ENCODE assay signal across 12 cellular contexts in the genomic region with DNA sequence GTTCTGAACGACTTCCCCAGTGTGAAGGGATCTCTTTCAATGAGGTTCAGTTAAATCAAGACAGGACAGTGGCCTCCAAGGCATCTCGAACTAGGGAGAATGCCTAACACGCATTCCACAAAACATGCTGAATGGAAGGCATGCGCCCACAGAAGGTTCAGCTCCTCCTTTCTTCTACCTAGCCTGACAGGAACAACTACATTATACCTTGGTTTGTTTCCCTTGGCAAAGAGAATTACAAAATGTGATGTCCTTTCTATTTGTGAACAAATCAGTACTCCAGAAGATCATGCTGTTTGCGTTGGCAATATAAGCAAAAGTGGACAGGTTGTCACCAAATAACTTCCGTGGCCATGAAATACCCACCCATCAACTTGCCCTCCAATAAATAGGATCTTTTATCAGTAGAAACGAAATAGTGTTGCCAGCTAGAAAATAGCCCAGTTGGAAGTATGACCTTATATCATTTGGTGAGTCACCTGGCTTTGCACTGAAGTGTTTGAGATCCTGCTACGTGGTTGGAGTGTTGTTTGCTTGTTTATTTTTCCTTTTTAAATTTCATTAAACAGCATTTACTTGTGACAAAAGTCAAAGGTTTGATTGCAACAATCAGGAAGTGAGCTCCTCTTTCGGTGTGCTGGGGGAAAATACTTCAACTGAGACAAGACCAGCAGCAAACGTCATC.
DNase-seq lines count a peak whose midpoint lies in the region; ATAC-seq and TF ChIP-seq lines count a peak whose summit lies in the region.
"Had no signal": no experiment of that assay in that cellular context is flagged by ENCODE, and none has a peak within 500 bp of the region (broad histone marks: within the 10 kb centered on the region; RNA-seq: fewer than 3 reads in every experiment).

No MANE protein-coding gene starts in this region.

- peak overlapping the region; percentile 48 for H3K4me3 Mint-ChIP-seq in activated T-cell treated with anti-CD3 and anti-CD28 coated beads, Interleukin-2, amount 50 U/mL, for 4 hours
- H3K4me3 Mint-ChIP-seq in neural progenitor cell: no peak overlapping the region

- ATAC-seq in activated T-cell treated with anti-CD3 and anti-CD28 coated beads, Interleukin-2, amount 50 U/mL, for 4 hours: no peak
- no peak for ATAC-seq in IMR-90 (ENCODE audit: low read depth)
- peak; percentile 21 for ATAC-seq in body of pancreas
- ATAC-seq in foreskin keratinocyte: no peak
- no peak for ATAC-seq in HG02870 (IDR thresholded peaks at IDR 0.05; ENCODE audit: unreplicated experiment)
- ATAC-seq in GM18505 (IDR thresholded peaks at IDR 0.05; ENCODE audit: unreplicated experiment): no peak

- no peak overlapping the region for H3K14ac ChIP-seq in IMR-90 (replicated peaks; ENCODE audit: low read depth, low read length)

- H3K27me3 Mint-ChIP-seq in activated T-cell treated with anti-CD3 and anti-CD28 coated beads, Interleukin-2, amount 50 U/mL, for 4 hours (ENCODE audit: low read depth): peaks cover 31% of the 10 kb centered on the region
- H3K27me3 Mint-ChIP-seq in neural progenitor cell (ENCODE audit: insufficient read depth, low read depth): peaks cover 3% of the 10 kb centered on the region

- no peak overlapping the region for H4K5ac ChIP-seq in IMR-90 (ENCODE audit: low read depth, low read length)

- no peaks in the 10 kb centered on the region for H3K36me3 Mint-ChIP-seq in activated T-cell treated with anti-CD3 and anti-CD28 coated beads, Interleukin-2, amount 50 U/mL, for 4 hours (ENCODE audit: insufficient read depth)
- no peaks in the 10 kb centered on the region for H3K36me3 Mint-ChIP-seq in neural progenitor cell
- H3K36me3 Mint-ChIP-seq: immature natural killer cell had no signal

- TF ChIP-seq POLR2A in IMR-90 (IDR thresholded peaks at IDR 0.05; ENCODE audit: low read depth, low read length): no peak
- TF ChIP-seq POLR2A in body of pancreas (IDR thresholded peaks at IDR 0.05): no peak
- TF ChIP-seq POLR2A in GM18505 (IDR thresholded peaks at IDR 0.05; ENCODE audit: borderline replicate concordance, extremely low read depth, insufficient read depth, insufficient read length): no peak

- intact Hi-C loops in IMR-90 (cut with micrococcal nuclease): loop anchor here (1.0 to 2.0 kb wide), 3 partner anchors 218 to 963 kb away; no protein-coding TSS in a partner anchor
- intact Hi-C loops in body of pancreas (cut with DNase I): no loop called here

- no peak for TF ChIP-seq RAD21 in IMR-90 (IDR thresholded peaks at IDR 0.05; ENCODE audit: low read length)

- H3K9me1 ChIP-seq in IMR-90 (ENCODE audit: insufficient read depth, low read length): no peaks in the 10 kb centered on the region

- H3K27ac Mint-ChIP-seq in neural progenitor cell: no peak overlapping the region
- H3K27ac Mint-ChIP-seq: immature natural killer cell had no signal

- no peaks in the 10 kb centered on the region for H3F3A ChIP-seq in neural progenitor cell (ENCODE audit: low read depth)

- H3K4me3 ChIP-seq in IMR-90 (ENCODE audit: insufficient read depth, low read depth, low read length): no peak overlapping the region
- H3K4me3 ChIP-seq in body of pancreas: no peak overlapping the region
- no peak overlapping the region for H3K4me3 ChIP-seq in neural progenitor cell
- H3K4me3 ChIP-seq: MG63, psoas muscle had no signal

- H3K4ac ChIP-seq in IMR-90 (ENCODE audit: low read depth, low read length): no peak overlapping the region

- no peaks in the 10 kb centered on the region for H3K79me2 ChIP-seq in neural progenitor cell (ENCODE audit: low read depth)

- no peak overlapping the region for H4K91ac ChIP-seq in IMR-90 (ENCODE audit: insufficient read depth, low read depth, low read length)

- H3K4me1 ChIP-seq in IMR-90 (ENCODE audit: control insufficient read depth, insufficient read depth, low read length) (no peaks in the 10 kb centered on the region), body of pancreas (peaks cover 11% of the 10 kb centered on the region), neural progenitor cell (peaks cover 18% of the 10 kb centered on the region), foreskin keratinocyte (no peaks in the 10 kb centered on the region)
- H3K4me1 ChIP-seq: psoas muscle had no signal

- no peaks in the 10 kb centered on the region for H3K79me1 ChIP-seq in IMR-90 (ENCODE audit: low read depth in 1 of 2, low read length in 2 of 2)

- H3K36me3 ChIP-seq in IMR-90 (ENCODE audit: control insufficient read depth, insufficient read depth, low read length): no peaks in the 10 kb centered on the region
- no peaks in the 10 kb centered on the region for H3K36me3 ChIP-seq in body of pancreas (replicated peaks in 1 of 2; ENCODE audit: insufficient read depth in 1 of 2, low read depth in 2 of 2)
- no peaks in the 10 kb centered on the region for H3K36me3 ChIP-seq in neural progenitor cell
- H3K36me3 ChIP-seq: brain microvascular endothelial cell, MG63 had no signal

- no peaks in the 10 kb centered on the region for H3K27me3 ChIP-seq in IMR-90 (ENCODE audit: control insufficient read depth, insufficient read depth, low read length)
- H3K27me3 ChIP-seq in body of pancreas: no peaks in the 10 kb centered on the region
- peaks cover 8% of the 10 kb centered on the region for H3K27me3 ChIP-seq in neural progenitor cell
- no peaks in the 10 kb centered on the region for H3K27me3 ChIP-seq in foreskin keratinocyte
- H3K27me3 ChIP-seq: brain microvascular endothelial cell had no signal

- H4K8ac ChIP-seq in IMR-90 (ENCODE audit: low read depth in 2 of 2, low read length in 2 of 2): no peak overlapping the region

- H2AFZ ChIP-seq in IMR-90 (replicated peaks; ENCODE audit: low read length, poor library complexity): peak overlapping the region; percentile 37
- peak overlapping the region; percentile 48 for H2AFZ ChIP-seq in neural progenitor cell (replicated peaks)

- H2AK9ac ChIP-seq in IMR-90 (replicated peaks; ENCODE audit: low read depth, low read length, poor library complexity): no peak overlapping the region

- in situ Hi-C loops in IMR-90 (cut with MboI; ENCODE audit: low sequenced_read_pairs): loop anchor here (10.0 kb wide), 1 partner anchor 964 kb away; no protein-coding TSS in a partner anchor

- H3K27ac ChIP-seq in IMR-90 (ENCODE audit: insufficient read depth, low read length) (no peak overlapping the region), body of pancreas (no peak overlapping the region), neural progenitor cell (no peak overlapping the region), foreskin keratinocyte (no peak overlapping the region)
- H3K27ac ChIP-seq: brain microvascular endothelial cell, psoas muscle had no signal

- no peaks in the 10 kb centered on the region for H3K9me3 Mint-ChIP-seq in activated T-cell treated with anti-CD3 and anti-CD28 coated beads, Interleukin-2, amount 50 U/mL, for 4 hours
- no peaks in the 10 kb centered on the region for H3K9me3 Mint-ChIP-seq in neural progenitor cell
- H3K9me3 Mint-ChIP-seq: immature natural killer cell had no signal

- no peak overlapping the region for H2BK120ac ChIP-seq in IMR-90 (ENCODE audit: low read depth, low read length)

- no peak overlapping the region for H2BK5ac ChIP-seq in IMR-90 (ENCODE audit: low read depth, low read length, poor library complexity, severe bottlenecking)

- H2AK5ac ChIP-seq in IMR-90 (ENCODE audit: low read depth, low read length): no peak overlapping the region

- CTCF ChIA-PET in IMR-90 (lab: Yijun Ruan, JAX): interaction anchor here (0.6 to 2.3 kb wide), 16 partner anchors 11 to 1355 kb away, joined by 3 to 16 read pairs (median 3); no protein-coding TSS in a partner anchor

- BruUV-seq in IMR-90 (replicated peaks; lab: Mats Ljungman, UMichigan): no TSS peak

- no peak overlapping the region for H3K9ac ChIP-seq in IMR-90 (ENCODE audit: low read depth, low read length)
- H3K9ac ChIP-seq in neural progenitor cell: no peak overlapping the region

- no peak overlapping the region for H3K4me2 ChIP-seq in IMR-90 (ENCODE audit: low read depth, low read length)
- no peak overlapping the region for H3K4me2 ChIP-seq in neural progenitor cell

- no peak overlapping the region for H3K18ac ChIP-seq in IMR-90 (ENCODE audit: low read depth, low read length)

- no peaks in the 10 kb centered on the region for H3K9me3 ChIP-seq in IMR-90 (ENCODE audit: control insufficient read depth, insufficient read depth, low read length)
- no peaks in the 10 kb centered on the region for H3K9me3 ChIP-seq in body of pancreas
- H3K9me3 ChIP-seq in neural progenitor cell (ENCODE audit: low read depth): no peaks in the 10 kb centered on the region
- H3K9me3 ChIP-seq: MG63, psoas muscle had no signal

- H4K20me1 ChIP-seq in IMR-90 (ENCODE audit: insufficient read depth, low read length) (no peaks in the 10 kb centered on the region), neural progenitor cell (ENCODE audit: low read depth) (no peaks in the 10 kb centered on the region)

- no peak overlapping the region for H2BK15ac ChIP-seq in IMR-90 (ENCODE audit: low read depth, low read length)

- no peak for DNase-seq in activated T-cell treated with anti-CD3 and anti-CD28 coated beads, Interleukin-2, amount 50 U/mL, for 4 hours
- no peak for DNase-seq in activated T-cell treated with anti-CD3 and anti-CD28 coated beads for 4 hours
- no peak for DNase-seq in IMR-90
- DNase-seq in body of pancreas: no peak
- DNase-seq in neural progenitor cell (ENCODE audit: low spot score): no peak
- DNase-seq in foreskin keratinocyte: no peak

- POLR2A ChIA-PET in IMR-90 (lab: Charles Lee; ENCODE audit: unreplicated experiment): no interaction called here

- H3K4me1 Mint-ChIP-seq in activated T-cell treated with anti-CD3 and anti-CD28 coated beads, Interleukin-2, amount 50 U/mL, for 4 hours (ENCODE audit: low read depth): peaks cover 6% of the 10 kb centered on the region
- H3K4me1 Mint-ChIP-seq in neural progenitor cell: peaks cover 11% of the 10 kb centered on the region

- TF ChIP-seq CTCF in IMR-90 (conservative IDR thresholded peaks at IDR 0.05; ENCODE audit: low read depth, low read length): no peak
- TF ChIP-seq CTCF in body of pancreas (IDR thresholded peaks at IDR 0.05): no peak
- no peak for TF ChIP-seq CTCF in neural progenitor cell (IDR thresholded peaks at IDR 0.05)
- TF ChIP-seq CTCF in foreskin keratinocyte (conservative IDR thresholded peaks at IDR 0.05): no peak

- H3K23ac ChIP-seq in IMR-90 (ENCODE audit: low read depth, low read length): no peak overlapping the region

- no CpG with 5 or more reads among the region's 10 CpGs for WGBS in IMR-90 (ENCODE audit: extremely low coverage in 2 of 2, insufficient read length in 1 of 2), 2 experiments
- 26 to 29% methylated on average over 10 of the region's 10 CpGs for WGBS in body of pancreas, 2 donors

- H3K56ac ChIP-seq in IMR-90 (ENCODE audit: extremely low read depth, insufficient read depth, low read length): no peak overlapping the region

- dilution Hi-C loops in IMR-90 (cut with HindIII; ENCODE audit: low sequenced_read_pairs, unreplicated experiment): no loop called here

- no peak overlapping the region for H2BK20ac ChIP-seq in IMR-90 (ENCODE audit: low read depth, low read length)

TF ChIP-seq in IMR-90, 13 proteins besides CTCF, POLR2A, EP300 and RAD21 (continues in another document):
- TF ChIP-seq MAFK (IDR thresholded peaks at IDR 0.05; ENCODE audit: low read depth, low read length) (no peak), RCOR1 (IDR thresholded peaks at IDR 0.05; ENCODE audit: insufficient replicate concordance, low read length) (no peak), BHLHE40 (IDR thresholded peaks at IDR 0.05; ENCODE audit: low read depth, low read length) (no peak), MAZ (IDR thresholded peaks at IDR 0.05; ENCODE audit: borderline replicate concordance, low read depth, low read length) (no peak)
